Comparison of ENCODE assay signal across 18 cellular contexts in the genomic region with DNA sequence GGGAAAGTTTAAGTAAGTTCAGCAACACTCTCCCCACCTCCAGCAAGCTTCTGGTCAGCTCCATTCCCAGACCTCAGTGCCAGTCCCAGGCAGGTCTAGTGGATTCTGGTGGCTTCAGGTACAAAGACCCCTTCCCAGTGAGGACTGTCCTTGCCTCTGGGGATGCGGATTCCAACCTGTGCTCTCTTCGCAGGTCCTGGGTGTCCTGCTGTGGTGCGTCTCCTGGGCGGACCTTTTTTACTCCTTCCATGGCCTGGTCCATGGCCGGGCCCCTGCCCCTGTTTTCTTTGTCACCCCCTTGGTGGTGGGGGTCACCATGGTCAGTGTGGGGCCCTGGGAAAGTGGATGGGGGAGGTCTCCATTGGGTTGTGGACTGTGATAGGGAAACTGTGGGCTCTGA. TPM values are rescaled to one million over a fixed set of nuclear protein-coding genes. Genes with fewer than 3 reads are reported as not detected.
DNase-seq lines count a peak whose midpoint lies in the region; ATAC-seq and TF ChIP-seq lines count a peak whose summit lies in the region.
"Had no signal": no experiment of that assay in that cellular context is flagged by ENCODE, and none has a peak within 500 bp of the region (broad histone marks: within the 10 kb centered on the region; RNA-seq: fewer than 3 reads in every experiment).

No MANE protein-coding gene starts in this region.

- TF ChIP-seq CTCF in PC-9 (conservative IDR thresholded peaks at IDR 0.05): no peak
- no peak for TF ChIP-seq CTCF in WTC11 (IDR thresholded peaks at IDR 0.05)

- no peaks in the 10 kb centered on the region for H3K9me3 ChIP-seq in PC-9 (ENCODE audit: insufficient read depth, low read depth)
- peaks cover 0 to 2% of the 10 kb centered on the region in 2 donors for H3K9me3 ChIP-seq in neuronal stem cell (replicated peaks in 1 of 2; ENCODE audit: control insufficient read depth in 2 of 2, insufficient read depth in 1 of 2, low read depth in 1 of 2, low read length in 2 of 2)

- H4K91ac ChIP-seq in neuronal stem cell (ENCODE audit: low read depth, low read length, poor library complexity): no peak overlapping the region

- CTCF ChIA-PET in PC-9 (lab: Charles Lee) (no interaction called here), WTC11 (lab: Charles Lee) (no interaction called here)

- no peak overlapping the region for H2BK120ac ChIP-seq in mesendoderm (ENCODE audit: low read depth, low read length)
- H2BK120ac ChIP-seq in neuronal stem cell (ENCODE audit: low read depth, low read length): no peak overlapping the region

- H3K18ac ChIP-seq in mesendoderm (ENCODE audit: low read length): no peak overlapping the region
- no peak overlapping the region for H3K18ac ChIP-seq in neuronal stem cell (ENCODE audit: low read length)

- H3K36me3 Mint-ChIP-seq in WTC11: no peaks in the 10 kb centered on the region
- H3K36me3 Mint-ChIP-seq in activated T-helper 2 cell treated with anti-CD3 and anti-CD28 coated beads, Interferon-gamma antibody, Interleukin-2, Interleukin-4, amounts not matched to agents 10 μg/mL and 5 μg/mL and 100 μg/mL, durations not matched to agents 14 hours and 24 hours and 36 hours (ENCODE audit: low read depth): no peaks in the 10 kb centered on the region

- no peak overlapping the region for H2AFZ ChIP-seq in PC-9
- no peak overlapping the region for H2AFZ ChIP-seq in neuronal stem cell (ENCODE audit: low read length)

- POLR2A ChIA-PET in PC-9 (lab: Charles Lee; ENCODE audit: unreplicated experiment) (no interaction called here), WTC11 (lab: Charles Lee) (no interaction called here)

- H3K27ac Mint-ChIP-seq in WTC11: no peak overlapping the region
- H3K27ac Mint-ChIP-seq in activated T-helper 2 cell treated with anti-CD3 and anti-CD28 coated beads, Interferon-gamma antibody, Interleukin-2, Interleukin-4, amounts not matched to agents 10 μg/mL and 5 μg/mL and 100 μg/mL, durations not matched to agents 14 hours and 24 hours and 36 hours: no peak overlapping the region
- H3K27ac Mint-ChIP-seq: CD4-positive, alpha-beta T cell; IgD-negative memory B cell had no signal

- H2BK15ac ChIP-seq in mesendoderm (replicated peaks; ENCODE audit: low read depth) (no peak overlapping the region), neuronal stem cell (ENCODE audit: low read length) (no peak overlapping the region)

- no peak overlapping the region for H3K14ac ChIP-seq in neuronal stem cell (ENCODE audit: low read length)

- no peak overlapping the region for H3K4me3 Mint-ChIP-seq in WTC11
- H3K4me3 Mint-ChIP-seq in activated T-helper 2 cell treated with anti-CD3 and anti-CD28 coated beads, Interferon-gamma antibody, Interleukin-2, Interleukin-4, amounts not matched to agents 10 μg/mL and 5 μg/mL and 100 μg/mL, durations not matched to agents 14 hours and 24 hours and 36 hours (ENCODE audit: low read depth): no peak overlapping the region
- H3K4me3 Mint-ChIP-seq: CD4-positive, alpha-beta T cell; IgD-negative memory B cell had no signal

- intact Hi-C loops in PC-9 (cut with micrococcal nuclease; ENCODE audit: unreplicated experiment): no loop called here
- intact Hi-C loops in activated T-helper 2 cell treated with anti-CD3 and anti-CD28 coated beads, Interferon-gamma antibody, Interleukin-2, Interleukin-4, amounts not matched to agents 10 μg/mL and 5 μg/mL and 100 μg/mL, durations not matched to agents 14 hours and 24 hours and 36 hours (cut with micrococcal nuclease): no loop called here

- no peak overlapping the region for H2AK5ac ChIP-seq in mesendoderm (ENCODE audit: low read length)
- peak overlapping the region; percentile 56 for H2AK5ac ChIP-seq in neuronal stem cell (ENCODE audit: low read depth, low read length)

- no peak overlapping the region for H4K5ac ChIP-seq in mesendoderm (ENCODE audit: low read length)

- no peak overlapping the region for H3K56ac ChIP-seq in mesendoderm (ENCODE audit: low read length)

- DNase-seq in PC-9 (no peak), WTC11 (ENCODE audit: low spot score) (no peak), mesendoderm (peak; percentile 61), neuronal stem cell (ENCODE audit: low spot score) (no peak), epidermal melanocyte (ENCODE audit: insufficient read length, low spot score) (no peak), AG20443 (ENCODE audit: low spot score) (no peak)
- no peak for DNase-seq in activated T-helper 2 cell treated with anti-CD3 and anti-CD28 coated beads, Interferon-gamma antibody, Interleukin-2, Interleukin-4, amounts not matched to agents 10 μg/mL and 5 μg/mL and 100 μg/mL, durations not matched to agents 14 hours and 24 hours and 36 hours (ENCODE audit: low spot score)
- DNase-seq: ACHN; AML-193; Caco-2; CD4-positive, alpha-beta T cell; DMS79; GDM1; GOT3; H7 had no signal

- H3K9me3 Mint-ChIP-seq in WTC11: 0 out of 2 replicates have a peak, but pooled peaks cover 3% of the 10 kb centered on the region
- no peaks in the 10 kb centered on the region for H3K9me3 Mint-ChIP-seq in activated T-helper 2 cell treated with anti-CD3 and anti-CD28 coated beads, Interferon-gamma antibody, Interleukin-2, Interleukin-4, amounts not matched to agents 10 μg/mL and 5 μg/mL and 100 μg/mL, durations not matched to agents 14 hours and 24 hours and 36 hours
- H3K9me3 Mint-ChIP-seq: CD4-positive, alpha-beta T cell; IgD-negative memory B cell had no signal

- no peaks in the 10 kb centered on the region for H3K27me3 Mint-ChIP-seq in WTC11 (ENCODE audit: low read depth)
- no peaks in the 10 kb centered on the region for H3K27me3 Mint-ChIP-seq in activated T-helper 2 cell treated with anti-CD3 and anti-CD28 coated beads, Interferon-gamma antibody, Interleukin-2, Interleukin-4, amounts not matched to agents 10 μg/mL and 5 μg/mL and 100 μg/mL, durations not matched to agents 14 hours and 24 hours and 36 hours (ENCODE audit: low read depth)

- H3K4me1 Mint-ChIP-seq in WTC11: peaks cover 8% of the 10 kb centered on the region
- H3K4me1 Mint-ChIP-seq in activated T-helper 2 cell treated with anti-CD3 and anti-CD28 coated beads, Interferon-gamma antibody, Interleukin-2, Interleukin-4, amounts not matched to agents 10 μg/mL and 5 μg/mL and 100 μg/mL, durations not matched to agents 14 hours and 24 hours and 36 hours (ENCODE audit: low read depth): peaks cover 11% of the 10 kb centered on the region
- H3K4me1 Mint-ChIP-seq: IgD-negative memory B cell had no signal

- H3K9ac ChIP-seq in mesendoderm (ENCODE audit: low read length): no peak overlapping the region
- no peak overlapping the region for H3K9ac ChIP-seq in neuronal stem cell (ENCODE audit: low read depth, low read length, poor library complexity)

- H2BK12ac ChIP-seq in neuronal stem cell (ENCODE audit: low read length): no peak overlapping the region

- no peaks in the 10 kb centered on the region for H3K27me3 ChIP-seq in PC-9 (ENCODE audit: insufficient read depth, low read depth)
- H3K27me3 ChIP-seq in mesendoderm (ENCODE audit: insufficient read depth, low read length, poor library complexity): no peaks in the 10 kb centered on the region
- H3K27me3 ChIP-seq in neuronal stem cell (ENCODE audit: control insufficient read depth in 3 of 3, insufficient read depth in 3 of 3, low read depth in 1 of 3, low read length in 3 of 3): peaks cover 0 to 17% (median 0%) of the 10 kb centered on the region in 3 experiments

- no peaks in the 10 kb centered on the region for H3K9me2 ChIP-seq in PC-9 (ENCODE audit: insufficient read depth)

- no peaks in the 10 kb centered on the region for H4K20me1 ChIP-seq in PC-9 (ENCODE audit: insufficient read depth)

- H3K4me1 ChIP-seq in PC-9 (replicated peaks; ENCODE audit: insufficient read depth) (peaks cover 60% of the 10 kb centered on the region), mesendoderm (ENCODE audit: control insufficient read depth, low read depth, low read length) (peaks cover 1% of the 10 kb centered on the region), neuronal stem cell (ENCODE audit: control insufficient read depth in 2 of 2, insufficient read depth in 1 of 2, low read depth in 1 of 2, low read length in 2 of 2) (peaks cover 3 to 4% of the 10 kb centered on the region in 2 donors)

- H3K36me3 ChIP-seq in PC-9 (ENCODE audit: low read depth): peaks cover 26% of the 10 kb centered on the region
- no peaks in the 10 kb centered on the region for H3K36me3 ChIP-seq in mesendoderm (ENCODE audit: control insufficient read depth, insufficient read depth, low read length)
- H3K36me3 ChIP-seq in neuronal stem cell (replicated peaks in 1 of 2; ENCODE audit: control insufficient read depth in 2 of 2, insufficient read depth in 2 of 2, low read length in 2 of 2): no peaks in the 10 kb centered on the region

- no CpG with 5 or more reads among the region's 5 CpGs for whole genome bisulfite sequencing in mesendoderm (ENCODE audit: extremely low coverage, insufficient coverage, low lambda C conversion rate)
- no CpG with 5 or more reads among the region's 5 CpGs for WGBS in neuronal stem cell (ENCODE audit: extremely low coverage in 2 of 2, insufficient read length in 2 of 2, insufficient replicate concordance in 1 of 2), 2 donors

- H3K4ac ChIP-seq in mesendoderm (ENCODE audit: low read depth, low read length) (no peak overlapping the region), neuronal stem cell (ENCODE audit: low read length) (no peak overlapping the region)

- peaks cover 42% of the 10 kb centered on the region; the same call in 1 of the 2 replicates for H3K79me2 ChIP-seq in PC-9 (ENCODE audit: low read depth)
- no peaks in the 10 kb centered on the region for H3K79me2 ChIP-seq in mesendoderm (ENCODE audit: control insufficient read depth, insufficient read depth, low read length)

- ATAC-seq in WTC11: no peak; the same call in 1 of the 2 replicates
- ATAC-seq: HCT116 had no signal

- no peaks in the 10 kb centered on the region for H3K79me1 ChIP-seq in mesendoderm (ENCODE audit: low read length)
- no peaks in the 10 kb centered on the region for H3K79me1 ChIP-seq in neuronal stem cell (ENCODE audit: low read depth, low read length)

- H3K4me2 ChIP-seq in PC-9 (no peak overlapping the region), mesendoderm (ENCODE audit: low read length) (no peak overlapping the region), neuronal stem cell (ENCODE audit: insufficient read depth, low read length, poor library complexity, severe bottlenecking) (no peak overlapping the region)

- H3F3A ChIP-seq in PC-9 (ENCODE audit: insufficient read depth, low read depth): peaks cover 81% of the 10 kb centered on the region

- H2BK5ac ChIP-seq in mesendoderm (ENCODE audit: low read length): no peak overlapping the region
- no peak overlapping the region for H2BK5ac ChIP-seq in neuronal stem cell (ENCODE audit: low read length)

- H3K23ac ChIP-seq in mesendoderm (ENCODE audit: low read length) (no peak overlapping the region), neuronal stem cell (ENCODE audit: low read depth, low read length, poor library complexity) (no peak overlapping the region)

- no peak overlapping the region for H4K8ac ChIP-seq in mesendoderm (ENCODE audit: low read depth, low read length)
- no peak overlapping the region for H4K8ac ChIP-seq in neuronal stem cell (ENCODE audit: low read depth, low read length)

- H3K4me3 ChIP-seq in PC-9: no peak overlapping the region
- H3K4me3 ChIP-seq in mesendoderm (ENCODE audit: low read length): no peak overlapping the region
- no peak overlapping the region for H3K4me3 ChIP-seq in neuronal stem cell (ENCODE audit: low read length in 2 of 2)

- no TSS peak for BruUV-seq in PC-9 (replicated peaks; lab: Mats Ljungman, UMichigan)

- H3K27ac ChIP-seq in PC-9 (peak overlapping the region; percentile 97; the same call in 1 of the 2 replicates), mesendoderm (ENCODE audit: low read depth, low read length) (no peak overlapping the region), neuronal stem cell (replicated peaks; ENCODE audit: low read length) (no peak overlapping the region)
- H3K27ac ChIP-seq: C4-2B had no signal

RNA-seq across cellular contexts. Expression of a gene that starts 21.8 kb away (rescaled TPM):
- total RNA-seq in PC-9 (2021) (221 and 273 TPM in 2 replicates), WTC11 (2021) (0.92 to 2.6 TPM (median 0.99 TPM) in 3 replicates)
- polyA plus RNA-seq in mesendoderm (2013, experiment 1 of 2): 0.13 TPM
- 0.15 TPM for polyA plus RNA-seq in mesendoderm (2013, experiment 2 of 2)
- polyA plus RNA-seq in neuronal stem cell (2013, experiment 1 of 2): 0.26 TPM
- 0.22 TPM for polyA plus RNA-seq in neuronal stem cell (2013, experiment 2 of 2)
- total RNA-seq in activated T-helper 2 cell treated with anti-CD3 and anti-CD28 coated beads, Interferon-gamma antibody, Interleukin-2, Interleukin-4, amounts not matched to agents 10 μg/mL and 5 μg/mL and 100 μg/mL, durations not matched to agents 14 hours and 24 hours and 36 hours: not detected in 2 replicates

RNA-seq across cellular contexts. Expression of a gene that starts 51.2 kb away (rescaled TPM):
- total RNA-seq in PC-9 (2021): 24.4 and 33.5 TPM in 2 replicates
- total RNA-seq in WTC11 (2021): 43.3 to 45.3 TPM (median 45.3 TPM) in 3 replicates
- 41.9 TPM for polyA plus RNA-seq in mesendoderm (2013, experiment 1 of 2)
- 41.9 TPM for polyA plus RNA-seq in mesendoderm (2013, experiment 2 of 2)
- polyA plus RNA-seq in neuronal stem cell (2013, experiment 1 of 2): 45.4 TPM
- 45.9 TPM for polyA plus RNA-seq in neuronal stem cell (2013, experiment 2 of 2)
- 37.8 and 39.4 TPM in 2 replicates for total RNA-seq in activated T-helper 2 cell treated with anti-CD3 and anti-CD28 coated beads, Interferon-gamma antibody, Interleukin-2, Interleukin-4, amounts not matched to agents 10 μg/mL and 5 μg/mL and 100 μg/mL, durations not matched to agents 14 hours and 24 hours and 36 hours

Comparison
In these comparisons a context has a peak if more than half of its experiments do, and no peak if none do; other contexts are left out.
1. RNA of a gene that starts 21.8 kb away (total RNA-seq): 221 to 273 TPM in PC-9; 0.92 to 2.6 TPM in WTC11 and not detected in activated T-helper 2 cell treated with anti-CD3 and anti-CD28 coated beads, Interferon-gamma antibody, Interleukin-2, Interleukin-4, amounts not matched to agents 10 μg/mL and 5 μg/mL and 100 μg/mL, durations not matched to agents 14 hours and 24 hours and 36 hours; every median in the first group is over 10 times any median in the second.